Comparison of ENCODE assay signal across 8 cellular contexts in the genomic region with DNA sequence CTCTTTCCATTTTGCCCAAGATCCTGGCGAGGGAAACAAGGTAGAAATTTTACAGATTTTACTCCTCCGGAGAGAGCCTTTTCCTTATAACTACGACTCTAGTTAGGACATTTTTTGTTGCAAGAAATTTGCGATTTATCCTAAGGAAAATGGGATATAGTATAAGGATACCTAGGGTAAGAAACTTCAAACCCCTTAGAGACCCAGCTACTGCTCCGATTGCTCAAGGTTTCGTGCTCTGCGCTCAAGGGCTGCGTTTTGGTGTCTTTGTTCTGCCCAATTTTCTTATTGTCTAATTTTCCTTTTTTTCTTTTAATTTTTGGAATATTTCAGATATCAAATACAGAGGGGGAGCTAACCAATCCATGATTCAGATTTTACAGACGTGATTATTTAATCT. TPM values are rescaled to one million over a fixed set of nuclear protein-coding genes. Genes with fewer than 3 reads are reported as not detected.
DNase-seq lines count a peak whose midpoint lies in the region; ATAC-seq, FAIRE-seq and TF ChIP-seq lines count a peak whose summit lies in the region.

No MANE protein-coding gene starts in this region.

- H4K20me1 ChIP-seq in astrocyte (ENCODE audit: insufficient read depth, low read length): peaks cover 56% of the 10 kb centered on the region

- no peak for FAIRE-seq in astrocyte (lab: Jason Lieb, UNC)

- H3K4me1 ChIP-seq in astrocyte (ENCODE audit: insufficient read depth, low read length): peaks cover 14% of the 10 kb centered on the region
- H3K4me1 ChIP-seq in mesendoderm (ENCODE audit: control insufficient read depth, low read depth, low read length): no peaks in the 10 kb centered on the region

- no peak overlapping the region for H2AK5ac ChIP-seq in mesendoderm (ENCODE audit: low read length)

- H3K36me3 ChIP-seq in astrocyte (ENCODE audit: insufficient read depth, low read length): no peaks in the 10 kb centered on the region
- H3K36me3 ChIP-seq in mesendoderm (ENCODE audit: control insufficient read depth, insufficient read depth, low read length): no peaks in the 10 kb centered on the region

- no peak overlapping the region for H4K5ac ChIP-seq in mesendoderm (ENCODE audit: low read length)

- peak overlapping the region; percentile 98 for H3K9ac ChIP-seq in astrocyte (ENCODE audit: low read length)
- peak overlapping the region; percentile 67 for H3K9ac ChIP-seq in mesendoderm (ENCODE audit: low read length)

- H3K4me1 Mint-ChIP-seq in stimulated activated naive CD8-positive, alpha-beta T cell treated with anti-CD3 and anti-CD28 coated beads, Interleukin-15, Interleukin-2, amounts not matched to agents 100 ng/mL and 50 ng/mL, for 24 hours (ENCODE audit: low read depth): peaks cover 69% of the 10 kb centered on the region
- H3K4me1 Mint-ChIP-seq in astrocyte (ENCODE audit: low read depth, unreplicated experiment): peaks cover 17% of the 10 kb centered on the region

- no CpG with 5 or more reads among the region's 9 CpGs for WGBS in mesendoderm (ENCODE audit: extremely low coverage, insufficient coverage, low lambda C conversion rate)

- peak overlapping the region; percentile 88 for H3K4me2 ChIP-seq in astrocyte (ENCODE audit: low read length)
- H3K4me2 ChIP-seq in mesendoderm (ENCODE audit: low read length): peak overlapping the region; percentile 56

- H3K27ac Mint-ChIP-seq in stimulated activated naive CD8-positive, alpha-beta T cell treated with anti-CD3 and anti-CD28 coated beads, Interleukin-15, Interleukin-2, amounts not matched to agents 100 ng/mL and 50 ng/mL, for 24 hours: peak overlapping the region; percentile 98
- H3K27ac Mint-ChIP-seq in astrocyte (ENCODE audit: unreplicated experiment): peak overlapping the region; percentile 76

- no peaks in the 10 kb centered on the region for H3K27me3 Mint-ChIP-seq in stimulated activated naive CD8-positive, alpha-beta T cell treated with anti-CD3 and anti-CD28 coated beads, Interleukin-15, Interleukin-2, amounts not matched to agents 100 ng/mL and 50 ng/mL, for 24 hours
- no peaks in the 10 kb centered on the region for H3K27me3 Mint-ChIP-seq in astrocyte (ENCODE audit: low read depth, unreplicated experiment)

- no peak overlapping the region for H3K23ac ChIP-seq in mesendoderm (ENCODE audit: low read length)

- no peak overlapping the region for H3K18ac ChIP-seq in mesendoderm (ENCODE audit: low read length)

- peaks cover 13% of the 10 kb centered on the region for H3K36me3 Mint-ChIP-seq in stimulated activated naive CD8-positive, alpha-beta T cell treated with anti-CD3 and anti-CD28 coated beads, Interleukin-15, Interleukin-2, amounts not matched to agents 100 ng/mL and 50 ng/mL, for 24 hours (ENCODE audit: low read depth)
- H3K36me3 Mint-ChIP-seq in astrocyte (ENCODE audit: low read depth, unreplicated experiment): peaks cover 7% of the 10 kb centered on the region

- H3K4ac ChIP-seq in mesendoderm (ENCODE audit: low read depth, low read length): no peak overlapping the region

- H3K4me3 ChIP-seq in astrocyte (ENCODE audit: insufficient read depth, low read depth, low read length) (peak overlapping the region; percentile 95), mesendoderm (ENCODE audit: low read length) (no peak overlapping the region)

- ATAC-seq in stimulated activated naive CD8-positive, alpha-beta T cell treated with anti-CD3 and anti-CD28 coated beads, Interleukin-15, Interleukin-2, amounts not matched to agents 100 U/mL and 50 U/mL, for 24 hours: no peak
- no peak for ATAC-seq in GM19328 (IDR thresholded peaks at IDR 0.05; ENCODE audit: unreplicated experiment)
- no peak for ATAC-seq in GM18909 (IDR thresholded peaks at IDR 0.05; ENCODE audit: poor library complexity, unreplicated experiment)
- no peak for ATAC-seq in HG02938 (IDR thresholded peaks at IDR 0.05; ENCODE audit: unreplicated experiment)
- no peak for ATAC-seq in HG02798 (IDR thresholded peaks at IDR 0.05; ENCODE audit: poor library complexity, unreplicated experiment)

- H3K27me3 ChIP-seq in astrocyte (ENCODE audit: insufficient read depth, low read length) (no peaks in the 10 kb centered on the region), mesendoderm (ENCODE audit: insufficient read depth, low read length, poor library complexity) (peaks cover 2% of the 10 kb centered on the region)

- H3K9me3 ChIP-seq in astrocyte (ENCODE audit: insufficient read depth, low read depth, low read length): no peaks in the 10 kb centered on the region

- no peak overlapping the region for H2BK120ac ChIP-seq in mesendoderm (ENCODE audit: low read depth, low read length)

- no peak for TF ChIP-seq CTCF in astrocyte (IDR thresholded peaks at IDR 0.05; ENCODE audit: insufficient read depth, low read depth, low read length)

- H2BK15ac ChIP-seq in mesendoderm (replicated peaks; ENCODE audit: low read depth): no peak overlapping the region

- H3K79me2 ChIP-seq in astrocyte (ENCODE audit: insufficient read depth, low read length) (peaks cover 80% of the 10 kb centered on the region), mesendoderm (ENCODE audit: control insufficient read depth, insufficient read depth, low read length) (peaks cover 5% of the 10 kb centered on the region)

- DNase-seq in stimulated activated naive CD8-positive, alpha-beta T cell treated with anti-CD3 and anti-CD28 coated beads, Interleukin-15, Interleukin-2, amounts not matched to agents 100 U/mL and 50 U/mL, for 24 hours: no peak
- no peak for DNase-seq in astrocyte (ENCODE audit: low read depth)
- DNase-seq in mesendoderm: no peak

- peak overlapping the region; percentile 93 for H3K56ac ChIP-seq in mesendoderm (ENCODE audit: low read length)

- no peak overlapping the region for H2BK5ac ChIP-seq in mesendoderm (ENCODE audit: low read length)

- no peak overlapping the region for H4K8ac ChIP-seq in mesendoderm (ENCODE audit: low read depth, low read length)

- H3K9me3 Mint-ChIP-seq in stimulated activated naive CD8-positive, alpha-beta T cell treated with anti-CD3 and anti-CD28 coated beads, Interleukin-15, Interleukin-2, amounts not matched to agents 100 ng/mL and 50 ng/mL, for 24 hours: no peaks in the 10 kb centered on the region
- no peaks in the 10 kb centered on the region for H3K9me3 Mint-ChIP-seq in astrocyte (ENCODE audit: unreplicated experiment)

- H3K27ac ChIP-seq in astrocyte (ENCODE audit: low read depth, low read length) (peak overlapping the region; percentile 94), mesendoderm (ENCODE audit: low read depth, low read length) (no peak overlapping the region)

- no peak overlapping the region for H2AFZ ChIP-seq in astrocyte (ENCODE audit: low read depth, low read length)

- peaks cover 9% of the 10 kb centered on the region for H3K79me1 ChIP-seq in mesendoderm (ENCODE audit: low read length)

- peak overlapping the region; percentile 100 for H3K4me3 Mint-ChIP-seq in stimulated activated naive CD8-positive, alpha-beta T cell treated with anti-CD3 and anti-CD28 coated beads, Interleukin-15, Interleukin-2, amounts not matched to agents 100 ng/mL and 50 ng/mL, for 24 hours
- peak overlapping the region; percentile 95 for H3K4me3 Mint-ChIP-seq in astrocyte (ENCODE audit: unreplicated experiment)

RNA-seq across cellular contexts. Expression of a gene that starts 1.5 kb away (rescaled TPM):
- total RNA-seq in astrocyte: 223 and 232 TPM in 2 replicates
- 19.4 TPM for polyA plus RNA-seq in mesendoderm (2013, experiment 1 of 2)
- polyA plus RNA-seq in mesendoderm (2013, experiment 2 of 2): 20.7 TPM

RNA-seq across cellular contexts. Expression of a gene that starts 1.7 kb away (rescaled TPM):
- total RNA-seq in astrocyte: 21.2 and 24.0 TPM in 2 replicates
- 15.5 TPM for polyA plus RNA-seq in mesendoderm (2013, experiment 1 of 2)
- polyA plus RNA-seq in mesendoderm (2013, experiment 2 of 2): 15.2 TPM
